8 cellular contexts compared by ENCODE assay signal in genomic region chr17:66468241-66469087, GRCh38.
DNase-seq lines count a peak whose midpoint lies in the region; ATAC-seq and TF ChIP-seq lines count a peak whose summit lies in the region.

No MANE protein-coding gene starts in this region.

- H3K27me3 Mint-ChIP-seq in CD4-positive, alpha-beta T cell, result no peaks in the 10 kb centered on the region
- no peaks in the 10 kb centered on the region for H3K27me3 Mint-ChIP-seq in brain

- H3K27ac Mint-ChIP-seq in CD4-positive, alpha-beta T cell, result peak overlapping the region; percentile 52
- H3K27ac Mint-ChIP-seq in brain, result peak overlapping the region in 4 of 5 experiments; percentile 40 to 89 (median 62)

- no peak overlapping the region for H3K27ac ChIP-seq in CD4-positive, alpha-beta T cell (ENCODE audit: low read depth, low read length)

- no peaks in the 10 kb centered on the region for H3K9me3 ChIP-seq in CD4-positive, alpha-beta T cell (ENCODE audit: control insufficient read depth, low read length)

- H3K4me1 Mint-ChIP-seq in CD4-positive, alpha-beta T cell (ENCODE audit: low read depth), result peaks cover 93% of the 10 kb centered on the region
- peaks cover 68% of the 10 kb centered on the region for H3K4me1 Mint-ChIP-seq in brain

- peaks cover 19% of the 10 kb centered on the region for H3K36me3 Mint-ChIP-seq in CD4-positive, alpha-beta T cell (ENCODE audit: low read depth)
- no peaks in the 10 kb centered on the region for H3K36me3 Mint-ChIP-seq in brain

- no peak for ATAC-seq in CD4-positive, alpha-beta T cell (ENCODE audit: poor library complexity)
- no peak for ATAC-seq in HG02970 (IDR thresholded peaks at IDR 0.05; ENCODE audit: low FRiP score, unreplicated experiment)

- no peaks in the 10 kb centered on the region for H3K27me3 ChIP-seq in CD4-positive, alpha-beta T cell (ENCODE audit: control insufficient read depth, insufficient read depth, low read length)

- intact Hi-C loops in CD4-positive, alpha-beta T cell (cut with DNase I, micrococcal nuclease), result no loop called here

- POLR2A ChIA-PET in CD4-positive, alpha-beta T cell (lab: Charles Lee), result interaction anchor here (1.1 kb wide), 1 partner anchor 18 kb away, joined by 3 read pairs; no protein-coding TSS in a partner anchor

- no peaks in the 10 kb centered on the region for H3K9me3 Mint-ChIP-seq in CD4-positive, alpha-beta T cell
- H3K9me3 Mint-ChIP-seq in brain, result no peaks in the 10 kb centered on the region

- DNase-seq in CD4-positive, alpha-beta T cell, result no peak
- peak; percentile 98 for DNase-seq in MV-4-11 (lab: John Stamatoyannopoulos, UW)
- DNase-seq in midbrain (lab: John Stamatoyannopoulos, UW), result peak; percentile 39
- DNase-seq in NCI-H1092 (lab: John Stamatoyannopoulos, UW), result no peak
- DNase-seq in HK-2 (ENCODE audit: unreplicated experiment), result no peak
- no peak for DNase-seq in stimulated activated CD4-positive, alpha-beta T cell treated with anti-CD3 and anti-CD28 coated beads, Interleukin-4, amount 100 ng/mL, for 1 hour

- H3K4me3 Mint-ChIP-seq in CD4-positive, alpha-beta T cell, result peak overlapping the region; percentile 20
- H3K4me3 Mint-ChIP-seq in brain, result peak overlapping the region in 2 of 5 experiments; percentile 26 to 71

- TF ChIP-seq CTCF in CD4-positive, alpha-beta T cell (IDR thresholded peaks at IDR 0.05), result no peak
- TF ChIP-seq CTCF in brain (conservative IDR thresholded peaks at IDR 0.05), result no peak

- CTCF ChIA-PET in CD4-positive, alpha-beta T cell (lab: Charles Lee), result interaction anchor here (0.6 kb wide), 1 partner anchor 957 kb away, joined by 3 read pairs; no protein-coding TSS in a partner anchor

Comparison
In these comparisons a context has a peak if more than half of its experiments do, and no peak if none do; other contexts are left out.
1. DNase-seq: peak in MV-4-11 (single experiment) and midbrain (single experiment); none in CD4-positive, alpha-beta T cell (0 of 10), NCI-H1092 (single experiment), HK-2 (single experiment) and stimulated activated CD4-positive, alpha-beta T cell treated with anti-CD3 and anti-CD28 coated beads, Interleukin-4, amount 100 ng/mL, for 1 hour (single experiment).